1 cellular context compared by ENCODE assay signal in genomic region chr15:78265137-78265460, GRCh38.
TF ChIP-seq lines count a peak whose summit lies in the region.

No MANE protein-coding gene starts in this region.

TF ChIP-seq in SK-N-SH treated with all-trans-retinoic acid at 6 μM for 48 hours, 23 proteins besides CTCF, POLR2A, EP300 and RAD21 (continued from another document):
- TF ChIP-seq TSHZ2 (CRISPR knock-in tag; IDR thresholded peaks at IDR 0.05) (no peak), ZNF8 (CRISPR knock-in tag; IDR thresholded peaks at IDR 0.05) (no peak), OSR1 (CRISPR knock-in tag; IDR thresholded peaks at IDR 0.05) (no peak), ISL1 (CRISPR knock-in tag; IDR thresholded peaks at IDR 0.05) (no peak), PPARA (CRISPR knock-in tag; IDR thresholded peaks at IDR 0.05; ENCODE audit: borderline replicate concordance) (no peak), BACH2 (CRISPR knock-in tag; IDR thresholded peaks at IDR 0.05; ENCODE audit: borderline replicate concordance) (no peak), TOX (CRISPR knock-in tag; IDR thresholded peaks at IDR 0.05; ENCODE audit: borderline replicate concordance) (no peak)
